Comparison of ENCODE assay signal across 1 cellular context in the genomic region with DNA sequence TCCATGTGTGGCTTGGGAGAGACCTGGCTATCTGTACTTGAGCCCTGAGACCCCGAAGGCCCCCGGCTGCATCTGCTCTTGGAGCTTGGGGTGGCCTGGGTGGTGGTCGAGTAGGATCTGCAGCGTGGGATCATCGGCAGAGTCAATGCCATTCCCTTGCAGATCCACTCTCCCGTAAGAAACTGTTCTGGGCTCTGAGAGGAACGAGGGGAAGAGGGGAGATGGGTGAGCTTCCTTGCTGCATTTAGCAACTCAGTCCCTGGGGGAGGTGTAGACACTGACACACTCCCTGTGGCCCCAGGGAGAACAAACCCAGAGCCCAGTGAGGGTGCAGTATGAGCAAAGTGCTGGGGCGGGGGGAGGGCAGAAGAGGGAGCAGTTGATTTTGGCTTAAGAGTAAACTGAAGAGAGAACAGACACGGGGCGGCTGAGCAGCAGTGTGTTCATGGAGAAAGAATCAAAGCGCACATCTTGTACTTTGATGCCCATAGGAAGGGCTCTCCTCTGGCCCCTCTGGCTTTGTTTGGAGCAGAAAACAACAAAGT.
TF ChIP-seq lines count a peak whose summit lies in the region.

No MANE protein-coding gene starts in this region.

TF ChIP-seq in HepG2, 621 proteins besides CTCF, POLR2A, EP300 and RAD21 (continued from another document and continues in another):
- TF ChIP-seq ZNF75D (CRISPR knock-in tag; IDR thresholded peaks at IDR 0.05; ENCODE audit: borderline replicate concordance) (no peak), PCBP1 (IDR thresholded peaks at IDR 0.05; ENCODE audit: borderline replicate concordance, low read depth, low read length) (no peak), ZFP36 (IDR thresholded peaks at IDR 0.05; ENCODE audit: borderline replicate concordance, low read depth, low read length, partially characterized antibody) (no peak), ZKSCAN8 (CRISPR knock-in tag; IDR thresholded peaks at IDR 0.05; ENCODE audit: borderline replicate concordance) (no peak), SMAD9 (CRISPR knock-in tag; IDR thresholded peaks at IDR 0.05) (peak; percentile 52; the same call in 1 of the 2 replicates), ASH2L (IDR thresholded peaks at IDR 0.05; ENCODE audit: insufficient read length, low read depth, low read length) (no peak), RFX3 (CRISPR knock-in tag; IDR thresholded peaks at IDR 0.05) (no peak), ZNF629 (CRISPR knock-in tag; conservative IDR thresholded peaks at IDR 0.05) (no peak), FOXP1 (IDR thresholded peaks at IDR 0.05) (no peak), FOXP1 (CRISPR knock-in tag; IDR thresholded peaks at IDR 0.05) (no peak), MEIS1 (CRISPR knock-in tag; IDR thresholded peaks at IDR 0.05; ENCODE audit: borderline replicate concordance) (peak; percentile 32; the same call in 1 of the 2 replicates), GATAD1 (CRISPR knock-in tag; IDR thresholded peaks at IDR 0.05) (no peak), ZSCAN9 (CRISPR knock-in tag; IDR thresholded peaks at IDR 0.05; ENCODE audit: borderline replicate concordance) (no peak), CBFB (CRISPR knock-in tag; IDR thresholded peaks at IDR 0.05) (no peak), SRSF1 (optimal IDR thresholded peaks at IDR 0.05; ENCODE audit: low read depth, low read length) (no peak), GLI4 (CRISPR knock-in tag; IDR thresholded peaks at IDR 0.05; ENCODE audit: borderline replicate concordance) (0 out of 2 replicates have a peak, but pooled peaks have one; percentile 47), CBX5 (CRISPR knock-in tag; IDR thresholded peaks at IDR 0.05; ENCODE audit: borderline replicate concordance) (no peak), U2AF1 (optimal IDR thresholded peaks at IDR 0.05; ENCODE audit: low read depth, low read length) (peak; percentile 52), SALL1 (CRISPR knock-in tag; IDR thresholded peaks at IDR 0.05) (peak; percentile 63), ZNF780A (CRISPR knock-in tag; IDR thresholded peaks at IDR 0.05) (no peak), KLF6 (CRISPR knock-in tag; IDR thresholded peaks at IDR 0.05) (no peak), ZNF446 (CRISPR knock-in tag; IDR thresholded peaks at IDR 0.05) (no peak), PAWR (CRISPR knock-in tag; IDR thresholded peaks at IDR 0.05; ENCODE audit: borderline replicate concordance) (no peak), NKX3-1 (CRISPR knock-in tag; IDR thresholded peaks at IDR 0.05) (no peak), ZNF605 (CRISPR knock-in tag; IDR thresholded peaks at IDR 0.05) (no peak), ZBTB3 (CRISPR knock-in tag; IDR thresholded peaks at IDR 0.05; ENCODE audit: borderline replicate concordance, low read depth) (peak; percentile 60; the same call in 1 of the 2 replicates), ERF (CRISPR knock-in tag; IDR thresholded peaks at IDR 0.05) (no peak), HOXA9 (CRISPR knock-in tag; IDR thresholded peaks at IDR 0.05; ENCODE audit: borderline replicate concordance) (no peak), CBX1 (IDR thresholded peaks at IDR 0.05; ENCODE audit: low read depth) (no peak), JUND (CRISPR knock-in tag; IDR thresholded peaks at IDR 0.05) (no peak; the same call in 1 of the 2 replicates), SP140L (CRISPR knock-in tag; IDR thresholded peaks at IDR 0.05; ENCODE audit: borderline replicate concordance) (no peak), HCFC1 (IDR thresholded peaks at IDR 0.05; ENCODE audit: low read depth, low read length) (no peak), ZNF207 (IDR thresholded peaks at IDR 0.05; ENCODE audit: borderline replicate concordance) (no peak), CREM (IDR thresholded peaks at IDR 0.05) (no peak), CREM (CRISPR knock-in tag; IDR thresholded peaks at IDR 0.05) (no peak), ZNF567 (CRISPR knock-in tag; IDR thresholded peaks at IDR 0.05; ENCODE audit: borderline replicate concordance) (no peak), REXO4 (CRISPR knock-in tag; IDR thresholded peaks at IDR 0.05; ENCODE audit: borderline replicate concordance) (no peak), NCOA2 (CRISPR knock-in tag; IDR thresholded peaks at IDR 0.05) (no peak), ZNF350 (CRISPR knock-in tag; IDR thresholded peaks at IDR 0.05; ENCODE audit: borderline replicate concordance, low read depth) (no peak), ZBTB7B (CRISPR knock-in tag; IDR thresholded peaks at IDR 0.05) (peak; percentile 17; the same call in 1 of the 2 replicates), ZNF138 (CRISPR knock-in tag; IDR thresholded peaks at IDR 0.05; ENCODE audit: low read depth) (no peak), NR1H2 (CRISPR knock-in tag; IDR thresholded peaks at IDR 0.05; ENCODE audit: borderline replicate concordance, low read depth) (no peak)
- TF ChIP-seq, protein P1, sequence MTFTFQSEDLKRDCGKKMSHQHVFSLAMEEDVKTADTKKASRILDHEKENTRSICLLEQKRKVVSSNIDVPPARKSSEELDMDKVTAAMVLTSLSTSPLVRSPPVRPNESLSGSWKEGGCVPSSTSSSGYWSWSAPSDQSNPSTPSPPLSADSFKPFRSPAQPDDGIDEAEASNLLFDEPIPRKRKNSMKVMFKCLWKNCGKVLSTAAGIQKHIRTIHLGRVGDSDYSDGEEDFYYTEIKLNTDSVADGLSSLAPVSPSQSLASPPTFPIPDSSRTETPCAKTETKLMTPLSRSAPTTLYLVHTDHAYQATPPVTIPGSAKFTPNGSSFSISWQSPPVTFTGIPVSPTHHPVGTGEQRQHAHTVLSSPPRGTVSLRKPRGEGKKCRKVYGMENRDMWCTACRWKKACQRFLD (CRISPR knock-in tag; IDR thresholded peaks at IDR 0.05; ENCODE audit: borderline replicate concordance) = 0 out of 2 replicates have a peak, but pooled peaks have one; percentile 26
- TF ChIP-seq, protein P2, sequence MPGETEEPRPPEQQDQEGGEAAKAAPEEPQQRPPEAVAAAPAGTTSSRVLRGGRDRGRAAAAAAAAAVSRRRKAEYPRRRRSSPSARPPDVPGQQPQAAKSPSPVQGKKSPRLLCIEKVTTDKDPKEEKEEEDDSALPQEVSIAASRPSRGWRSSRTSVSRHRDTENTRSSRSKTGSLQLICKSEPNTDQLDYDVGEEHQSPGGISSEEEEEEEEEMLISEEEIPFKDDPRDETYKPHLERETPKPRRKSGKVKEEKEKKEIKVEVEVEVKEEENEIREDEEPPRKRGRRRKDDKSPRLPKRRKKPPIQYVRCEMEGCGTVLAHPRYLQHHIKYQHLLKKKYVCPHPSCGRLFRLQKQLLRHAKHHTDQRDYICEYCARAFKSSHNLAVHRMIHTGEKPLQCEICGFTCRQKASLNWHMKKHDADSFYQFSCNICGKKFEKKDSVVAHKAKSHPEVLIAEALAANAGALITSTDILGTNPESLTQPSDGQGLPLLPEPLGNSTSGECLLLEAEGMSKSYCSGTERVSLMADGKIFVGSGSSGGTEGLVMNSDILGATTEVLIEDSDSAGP (CRISPR knock-in tag; IDR thresholded peaks at IDR 0.05; ENCODE audit: borderline replicate concordance) = no peak; the same call in 1 of the 2 replicates
- TF ChIP-seq, protein P3, sequence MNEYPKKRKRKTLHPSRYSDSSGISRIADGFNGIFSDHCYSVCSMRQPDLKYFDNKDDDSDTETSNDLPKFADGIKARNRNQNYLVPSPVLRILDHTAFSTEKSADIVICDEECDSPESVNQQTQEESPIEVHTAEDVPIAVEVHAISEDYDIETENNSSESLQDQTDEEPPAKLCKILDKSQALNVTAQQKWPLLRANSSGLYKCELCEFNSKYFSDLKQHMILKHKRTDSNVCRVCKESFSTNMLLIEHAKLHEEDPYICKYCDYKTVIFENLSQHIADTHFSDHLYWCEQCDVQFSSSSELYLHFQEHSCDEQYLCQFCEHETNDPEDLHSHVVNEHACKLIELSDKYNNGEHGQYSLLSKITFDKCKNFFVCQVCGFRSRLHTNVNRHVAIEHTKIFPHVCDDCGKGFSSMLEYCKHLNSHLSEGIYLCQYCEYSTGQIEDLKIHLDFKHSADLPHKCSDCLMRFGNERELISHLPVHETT (CRISPR knock-in tag; conservative IDR thresholded peaks at IDR 0.05) = no peak
- TF ChIP-seq, protein P4, sequence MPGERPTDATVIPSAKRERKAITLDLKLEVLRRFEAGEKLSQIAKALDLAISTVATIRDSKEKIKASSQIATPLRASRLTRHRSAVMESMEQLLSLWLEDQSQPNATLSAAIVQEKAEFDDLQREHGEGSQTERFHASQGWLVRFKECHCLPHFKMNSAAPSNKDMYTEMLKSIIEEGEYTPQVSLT (CRISPR knock-in tag; IDR thresholded peaks at IDR 0.05; ENCODE audit: borderline replicate concordance, low read depth) = no peak
- TF ChIP-seq, protein P5, sequence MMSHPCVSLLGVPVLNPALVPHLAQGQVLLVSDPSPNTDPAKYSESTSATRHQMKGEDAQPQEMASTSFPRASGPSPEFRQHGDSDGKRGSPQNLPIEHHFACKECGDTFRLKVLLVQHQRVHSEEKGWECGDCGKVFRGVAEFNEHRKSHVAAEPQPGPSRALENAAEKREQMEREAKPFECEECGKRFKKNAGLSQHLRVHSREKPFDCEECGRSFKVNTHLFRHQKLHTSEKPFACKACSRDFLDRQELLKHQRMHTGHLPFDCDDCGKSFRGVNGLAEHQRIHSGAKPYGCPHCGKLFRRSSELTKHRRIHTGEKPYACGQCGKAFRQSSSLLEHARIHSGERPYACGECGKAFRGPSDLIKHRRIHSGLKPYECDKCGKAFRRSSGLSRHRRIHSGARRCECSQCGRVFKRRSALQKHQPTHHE (CRISPR knock-in tag; IDR thresholded peaks at IDR 0.05; ENCODE audit: borderline replicate concordance) = no peak
- TF ChIP-seq, protein P6, sequence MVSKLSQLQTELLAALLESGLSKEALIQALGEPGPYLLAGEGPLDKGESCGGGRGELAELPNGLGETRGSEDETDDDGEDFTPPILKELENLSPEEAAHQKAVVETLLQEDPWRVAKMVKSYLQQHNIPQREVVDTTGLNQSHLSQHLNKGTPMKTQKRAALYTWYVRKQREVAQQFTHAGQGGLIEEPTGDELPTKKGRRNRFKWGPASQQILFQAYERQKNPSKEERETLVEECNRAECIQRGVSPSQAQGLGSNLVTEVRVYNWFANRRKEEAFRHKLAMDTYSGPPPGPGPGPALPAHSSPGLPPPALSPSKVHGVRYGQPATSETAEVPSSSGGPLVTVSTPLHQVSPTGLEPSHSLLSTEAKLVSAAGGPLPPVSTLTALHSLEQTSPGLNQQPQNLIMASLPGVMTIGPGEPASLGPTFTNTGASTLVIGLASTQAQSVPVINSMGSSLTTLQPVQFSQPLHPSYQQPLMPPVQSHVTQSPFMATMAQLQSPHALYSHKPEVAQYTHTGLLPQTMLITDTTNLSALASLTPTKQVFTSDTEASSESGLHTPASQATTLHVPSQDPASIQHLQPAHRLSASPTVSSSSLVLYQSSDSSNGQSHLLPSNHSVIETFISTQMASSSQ (IDR thresholded peaks at IDR 0.05; ENCODE audit: low read depth) = 0 out of 2 replicates have a peak, but pooled peaks have one; percentile 10
- TF ChIP-seq, protein P6 (CRISPR knock-in tag; IDR thresholded peaks at IDR 0.05; ENCODE audit: borderline replicate concordance) = no peak; the same call in 1 of the 2 replicates
- TF ChIP-seq, protein P7, sequence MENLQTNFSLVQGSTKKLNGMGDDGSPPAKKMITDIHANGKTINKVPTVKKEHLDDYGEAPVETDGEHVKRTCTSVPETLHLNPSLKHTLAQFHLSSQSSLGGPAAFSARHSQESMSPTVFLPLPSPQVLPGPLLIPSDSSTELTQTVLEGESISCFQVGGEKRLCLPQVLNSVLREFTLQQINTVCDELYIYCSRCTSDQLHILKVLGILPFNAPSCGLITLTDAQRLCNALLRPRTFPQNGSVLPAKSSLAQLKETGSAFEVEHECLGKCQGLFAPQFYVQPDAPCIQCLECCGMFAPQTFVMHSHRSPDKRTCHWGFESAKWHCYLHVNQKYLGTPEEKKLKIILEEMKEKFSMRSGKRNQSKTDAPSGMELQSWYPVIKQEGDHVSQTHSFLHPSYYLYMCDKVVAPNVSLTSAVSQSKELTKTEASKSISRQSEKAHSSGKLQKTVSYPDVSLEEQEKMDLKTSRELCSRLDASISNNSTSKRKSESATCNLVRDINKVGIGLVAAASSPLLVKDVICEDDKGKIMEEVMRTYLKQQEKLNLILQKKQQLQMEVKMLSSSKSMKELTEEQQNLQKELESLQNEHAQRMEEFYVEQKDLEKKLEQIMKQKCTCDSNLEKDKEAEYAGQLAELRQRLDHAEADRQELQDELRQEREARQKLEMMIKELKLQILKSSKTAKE (CRISPR knock-in tag; IDR thresholded peaks at IDR 0.05; ENCODE audit: borderline replicate concordance) = no peak
- TF ChIP-seq, protein P8, sequence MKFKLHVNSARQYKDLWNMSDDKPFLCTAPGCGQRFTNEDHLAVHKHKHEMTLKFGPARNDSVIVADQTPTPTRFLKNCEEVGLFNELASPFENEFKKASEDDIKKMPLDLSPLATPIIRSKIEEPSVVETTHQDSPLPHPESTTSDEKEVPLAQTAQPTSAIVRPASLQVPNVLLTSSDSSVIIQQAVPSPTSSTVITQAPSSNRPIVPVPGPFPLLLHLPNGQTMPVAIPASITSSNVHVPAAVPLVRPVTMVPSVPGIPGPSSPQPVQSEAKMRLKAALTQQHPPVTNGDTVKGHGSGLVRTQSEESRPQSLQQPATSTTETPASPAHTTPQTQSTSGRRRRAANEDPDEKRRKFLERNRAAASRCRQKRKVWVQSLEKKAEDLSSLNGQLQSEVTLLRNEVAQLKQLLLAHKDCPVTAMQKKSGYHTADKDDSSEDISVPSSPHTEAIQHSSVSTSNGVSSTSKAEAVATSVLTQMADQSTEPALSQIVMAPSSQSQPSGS (CRISPR knock-in tag; IDR thresholded peaks at IDR 0.05) = peak; percentile 9; the same call in 1 of the 2 replicates
- TF ChIP-seq, protein P9, sequence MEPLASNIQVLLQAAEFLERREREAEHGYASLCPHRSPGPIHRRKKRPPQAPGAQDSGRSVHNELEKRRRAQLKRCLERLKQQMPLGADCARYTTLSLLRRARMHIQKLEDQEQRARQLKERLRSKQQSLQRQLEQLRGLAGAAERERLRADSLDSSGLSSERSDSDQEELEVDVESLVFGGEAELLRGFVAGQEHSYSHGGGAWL (CRISPR knock-in tag; IDR thresholded peaks at IDR 0.05) = no peak
- TF ChIP-seq, protein P10, sequence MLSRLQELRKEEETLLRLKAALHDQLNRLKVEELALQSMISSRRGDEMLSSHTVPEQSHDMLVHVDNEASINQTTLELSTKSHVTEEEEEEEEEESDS (CRISPR knock-in tag; IDR thresholded peaks at IDR 0.05; ENCODE audit: borderline replicate concordance) = 0 out of 2 replicates have a peak, but pooled peaks have one; percentile 16
